ENCODE assay signal across 29 cellular contexts in genomic region chr1:19198820-19199219, GRCh38.
"Had no signal": no experiment of that assay in that cellular context is flagged by ENCODE, and none has a peak within 500 bp of the region (broad histone marks: within the 10 kb centered on the region; RNA-seq: fewer than 3 reads in every experiment).

No MANE protein-coding gene starts in this region.

- H3K4me3 ChIP-seq: body of pancreas, coronary artery, dorsolateral prefrontal cortex, esophagus squamous epithelium, gastroesophageal sphincter, heart right ventricle, hepatocyte had no signal

- DNase-seq: activated CD4-positive, alpha-beta memory T cell treated with anti-CD3 and anti-CD28 coated beads, Interleukin-2, amount 10 ng/mL, durations not matched to agents 7 days and 5 days; activated CD4-positive, alpha-beta T cell treated with anti-CD3 and anti-CD28 coated beads for 1 hour; activated CD4-positive, alpha-beta T cell treated with anti-CD3 and anti-CD28 coated beads for 4 hours; activated CD4-positive, alpha-beta T cell treated with anti-CD3 and anti-CD28 coated beads, Interleukin-2, amount 10 ng/mL, durations not matched to agents 7 days and 5 days; activated CD4-positive, alpha-beta T cell treated with anti-CD3 and anti-CD28 coated beads, Interleukin-2, amount 50 U/mL, for 4 hours; activated CD8-positive, alpha-beta memory T cell treated with anti-CD3 and anti-CD28 coated beads, Interleukin-2, amount 50 U/mL, for 48 hours; activated effector memory CD4-positive, alpha-beta T cell treated with anti-CD3 and anti-CD28 coated beads, Interleukin-2, amount 50 U/mL, for 16 hours; activated naive CD4-positive, alpha-beta T cell treated with anti-CD3 and anti-CD28 coated beads, Interleukin-2, amount 50 U/mL, for 16 hours; activated T-cell treated with anti-CD3 and anti-CD28 coated beads for 4 hours; activated T-cell treated with anti-CD3 and anti-CD28 coated beads, Interleukin-2, amount 50 U/mL, for 4 hours; aorta; body of pancreas; dorsolateral prefrontal cortex; effector memory CD8-positive, alpha-beta T cell; esophagus squamous epithelium; foreskin melanocyte; heart right ventricle; T-helper 1 cell; T-helper 17 cell; T1000 had no signal

- ATAC-seq: activated T-cell treated with anti-CD3 and anti-CD28 coated beads, Interleukin-2, amount 50 U/mL, for 4 hours; body of pancreas; effector memory CD8-positive, alpha-beta T cell; gastroesophageal sphincter; heart right ventricle; T-helper 17 cell had no signal

- H3K4me3 Mint-ChIP-seq: activated CD4-positive, alpha-beta memory T cell treated with anti-CD3 and anti-CD28 coated beads, Interleukin-2, amount 10 ng/mL, durations not matched to agents 7 days and 5 days; activated CD4-positive, alpha-beta T cell treated with anti-CD3 and anti-CD28 coated beads, Interleukin-2, amount 10 ng/mL, durations not matched to agents 7 days and 5 days; activated naive CD8-positive, alpha-beta T cell; activated T-cell treated with anti-CD3 and anti-CD28 coated beads, Interleukin-2, amount 50 U/mL, for 4 hours; activated T-helper 1 cell treated with anti-CD3 and anti-CD28 coated beads, Interleukin-12 subunit alpha, Interleukin-12 subunit beta, Interleukin-2, Interleukin-4 antibody, amounts not matched to agents 30 ng/mL and 10 ng/mL and 1 ng/mL, durations not matched to agents 14 hours and 24 hours and 36 hours; central memory CD8-positive, alpha-beta T cell; dendritic cell treated with granulocyte-macrophage colony-stimulating factor and Interleukin-4, amounts not matched to agents 40 ng/mL and 50 ng/mL, for 4 days; effector memory CD8-positive, alpha-beta T cell; T-helper 17 cell; T-helper 2 cell treated with Interferon-gamma antibody and Interleukin-4, amounts not matched to agents 5 μg/mL and 100 μg/mL, for 36 hours had no signal

- H3K4me2 ChIP-seq: hepatocyte had no signal

- H3K9me3 ChIP-seq: body of pancreas, esophagus squamous epithelium, gastroesophageal sphincter, heart right ventricle had no signal

- H3K27ac ChIP-seq: body of pancreas, coronary artery, esophagus squamous epithelium, gastroesophageal sphincter, hepatocyte had no signal

- H3K9me3 Mint-ChIP-seq: activated CD4-positive, alpha-beta memory T cell treated with anti-CD3 and anti-CD28 coated beads, Interleukin-2, amount 10 ng/mL, durations not matched to agents 7 days and 5 days; activated CD4-positive, alpha-beta T cell treated with anti-CD3 and anti-CD28 coated beads, Interleukin-2, amount 10 ng/mL, durations not matched to agents 7 days and 5 days; activated T-cell treated with anti-CD3 and anti-CD28 coated beads, Interleukin-2, amount 50 U/mL, for 4 hours; activated T-helper 1 cell treated with anti-CD3 and anti-CD28 coated beads, Interleukin-12 subunit alpha, Interleukin-12 subunit beta, Interleukin-2, Interleukin-4 antibody, amounts not matched to agents 30 ng/mL and 10 ng/mL and 1 ng/mL, durations not matched to agents 14 hours and 24 hours and 36 hours; activated T-helper 2 cell treated with anti-CD3 and anti-CD28 coated beads, Interferon-gamma antibody, Interleukin-2, Interleukin-4, amounts not matched to agents 10 μg/mL and 5 μg/mL and 100 μg/mL, durations not matched to agents 14 hours and 24 hours and 36 hours; central memory CD8-positive, alpha-beta T cell; dendritic cell treated with granulocyte-macrophage colony-stimulating factor and Interleukin-4, amounts not matched to agents 40 ng/mL and 50 ng/mL, for 4 days; effector memory CD8-positive, alpha-beta T cell; T-helper 2 cell treated with Interferon-gamma antibody and Interleukin-4, amounts not matched to agents 5 μg/mL and 100 μg/mL, for 36 hours had no signal

- H3K27me3 ChIP-seq: body of pancreas, dorsolateral prefrontal cortex, esophagus squamous epithelium, gastroesophageal sphincter, heart right ventricle, hepatocyte had no signal

- H3K27ac Mint-ChIP-seq: activated CD4-positive, alpha-beta memory T cell treated with anti-CD3 and anti-CD28 coated beads, Interleukin-2, amount 10 ng/mL, durations not matched to agents 7 days and 5 days; activated CD4-positive, alpha-beta T cell treated with anti-CD3 and anti-CD28 coated beads, Interleukin-2, amount 10 ng/mL, durations not matched to agents 7 days and 5 days; activated naive CD8-positive, alpha-beta T cell; activated T-helper 2 cell treated with anti-CD3 and anti-CD28 coated beads, Interferon-gamma antibody, Interleukin-2, Interleukin-4, amounts not matched to agents 10 μg/mL and 5 μg/mL and 100 μg/mL, durations not matched to agents 14 hours and 24 hours and 36 hours; dendritic cell treated with granulocyte-macrophage colony-stimulating factor and Interleukin-4, amounts not matched to agents 40 ng/mL and 50 ng/mL, for 4 days; T-helper 17 cell; T-helper 2 cell treated with Interferon-gamma antibody and Interleukin-4, amounts not matched to agents 5 μg/mL and 100 μg/mL, for 36 hours had no signal

- H2AFZ ChIP-seq: hepatocyte had no signal

- H3K27me3 Mint-ChIP-seq: activated CD4-positive, alpha-beta memory T cell treated with anti-CD3 and anti-CD28 coated beads, Interleukin-2, amount 10 ng/mL, durations not matched to agents 7 days and 5 days; activated CD4-positive, alpha-beta T cell treated with anti-CD3 and anti-CD28 coated beads, Interleukin-2, amount 10 ng/mL, durations not matched to agents 7 days and 5 days; activated naive CD8-positive, alpha-beta T cell; central memory CD8-positive, alpha-beta T cell; dendritic cell treated with granulocyte-macrophage colony-stimulating factor and Interleukin-4, amounts not matched to agents 40 ng/mL and 50 ng/mL, for 4 days; effector memory CD8-positive, alpha-beta T cell; T-helper 17 cell had no signal
